13 cellular contexts compared by ENCODE assay signal in genomic region chr14:54709444-54709843, GRCh38.
DNase-seq lines count a peak whose midpoint lies in the region; ATAC-seq, FAIRE-seq and TF ChIP-seq lines count a peak whose summit lies in the region.
"Had no signal": no experiment of that assay in that cellular context is flagged by ENCODE, and none has a peak within 500 bp of the region (broad histone marks: within the 10 kb centered on the region; RNA-seq: fewer than 3 reads in every experiment).

No MANE protein-coding gene starts in this region.

- H3K79me2 ChIP-seq in PC-3 (ENCODE audit: low read length) = peaks cover 9% of the 10 kb centered on the region

- H3F3A ChIP-seq in PC-3 (ENCODE audit: low read length, unreplicated experiment) = no peaks in the 10 kb centered on the region

- TF ChIP-seq RAD21 in liver (IDR thresholded peaks at IDR 0.05) = no peak

- ATAC-seq in GM19467 (IDR thresholded peaks at IDR 0.05; ENCODE audit: unreplicated experiment) (peak; percentile 65), HG03097 (IDR thresholded peaks at IDR 0.05; ENCODE audit: low FRiP score, unreplicated experiment) (peak; percentile 85), PC-3 (no peak)
- ATAC-seq: naive thymus-derived CD4-positive, alpha-beta T cell had no signal

- TF ChIP-seq CTCF in liver (IDR thresholded peaks at IDR 0.05; ENCODE audit: low read depth, low read length, missing input control) (no peak), PC-3 (conservative IDR thresholded peaks at IDR 0.05; ENCODE audit: low read depth, low read length) (no peak)

- H2AFZ ChIP-seq in PC-3 (ENCODE audit: low read length) = no peak overlapping the region

- H3K9me2 ChIP-seq in PC-3 (replicated peaks; ENCODE audit: low read length) = no peaks in the 10 kb centered on the region

- H3K9ac ChIP-seq in liver (ENCODE audit: low read depth in 1 of 2, low read length in 2 of 2) = no peak overlapping the region
- no peak overlapping the region for H3K9ac ChIP-seq in PC-3 (ENCODE audit: low read length)

- POLR2A ChIA-PET in PC-3 (lab: Charles Lee; ENCODE audit: unreplicated experiment) = no interaction called here

- H3K4me3 ChIP-seq in liver (ENCODE audit: low read depth in 1 of 3, low read length in 3 of 3) (no peak overlapping the region), PC-3 (ENCODE audit: low read length) (no peak overlapping the region)
- H3K4me3 ChIP-seq: SK-N-MC had no signal

- intact Hi-C loops in PC-3 (cut with micrococcal nuclease) = no loop called here

- peak; percentile 76 for FAIRE-seq in GM18507 (lab: Jason Lieb, UNC)
- FAIRE-seq: colon had no signal

- H3K27ac ChIP-seq in liver (ENCODE audit: low read depth in 1 of 2, low read length in 2 of 2) (peak overlapping the region; percentile 1 to 50), PC-3 (ENCODE audit: low read length) (no peak overlapping the region)
- H3K27ac ChIP-seq: SK-N-MC had no signal

- WGBS in liver = 68% methylated on average over 2 of the region's 2 CpGs

- BruUV-seq in PC-3 (replicated peaks; lab: Mats Ljungman, UMichigan) = no TSS peak

- DNase-seq in GM18507 (ENCODE audit: extremely low spot score, insufficient read length, low read depth) = peak; percentile 29
- no peak for DNase-seq in NK-92 treated with Interleukin-12 subunit alpha and Interleukin-12 subunit beta, amount 100 ng/mL, for 24 hours (lab: John Stamatoyannopoulos, UW)
- DNase-seq in PC-3 = no peak
- no peak for DNase-seq in activated CD4-positive, alpha-beta T cell treated with anti-CD3 and anti-CD28 coated beads, Interleukin-2, amount 50 U/mL, for 48 hours
- DNase-seq in hypothalamus (lab: John Stamatoyannopoulos, UW) = no peak
- DNase-seq: glutamatergic neuron; naive thymus-derived CD4-positive, alpha-beta T cell; NCI-H1694 had no signal

- H3K4me2 ChIP-seq in PC-3 (ENCODE audit: low read length) = no peak overlapping the region

- no peaks in the 10 kb centered on the region for H4K20me1 ChIP-seq in PC-3 (ENCODE audit: low read length)

- H3K27me3 ChIP-seq in liver (ENCODE audit: control insufficient read depth in 4 of 4, insufficient read depth in 4 of 4, low read length in 3 of 4) = no peaks in the 10 kb centered on the region
- H3K27me3 ChIP-seq in PC-3 (ENCODE audit: low read length) = no peaks in the 10 kb centered on the region

- CTCF ChIA-PET in PC-3 (lab: Charles Lee) = no interaction called here

- H3K9me3 ChIP-seq in liver (ENCODE audit: control insufficient read depth in 4 of 4, low read length in 3 of 4) (no peaks in the 10 kb centered on the region), PC-3 (ENCODE audit: low read length) (no peaks in the 10 kb centered on the region)

- no peaks in the 10 kb centered on the region for H3K36me3 ChIP-seq in liver (ENCODE audit: control insufficient read depth in 4 of 4, insufficient read depth in 3 of 4, low read depth in 1 of 4, low read length in 3 of 4)
- no peaks in the 10 kb centered on the region for H3K36me3 ChIP-seq in PC-3 (ENCODE audit: low read depth, low read length)

- peaks cover 12 to 69% (median 51%) of the 10 kb centered on the region in 4 donors for H3K4me1 ChIP-seq in liver (ENCODE audit: control insufficient read depth in 4 of 4, insufficient read depth in 4 of 4, low read length in 3 of 4)
- H3K4me1 ChIP-seq in PC-3 (ENCODE audit: insufficient read depth, low read length) = peaks cover 9% of the 10 kb centered on the region

TF ChIP-seq in liver, 16 proteins besides CTCF, POLR2A, EP300 and RAD21:
- TF ChIP-seq SP1 (IDR thresholded peaks at IDR 0.05) (no peak), ZBTB33 (IDR thresholded peaks at IDR 0.05) (no peak), FOXA2 (IDR thresholded peaks at IDR 0.05) (no peak), NR2F2 (IDR thresholded peaks at IDR 0.05) (no peak), REST (IDR thresholded peaks at IDR 0.05) (no peak), MAX (IDR thresholded peaks at IDR 0.05) (no peak), GABPA (IDR thresholded peaks at IDR 0.05 in 1 of 2, conservative IDR thresholded peaks at IDR 0.05 in 1 of 2) (no peak), HNF4A (conservative IDR thresholded peaks at IDR 0.05) (no peak), TAF1 (conservative IDR thresholded peaks at IDR 0.05) (no peak), ATF3 (IDR thresholded peaks at IDR 0.05) (no peak), FOXA1 (IDR thresholded peaks at IDR 0.05) (no peak), RXRA (IDR thresholded peaks at IDR 0.05) (no peak), EGR1 (IDR thresholded peaks at IDR 0.05; ENCODE audit: low read depth in 2 of 2) (no peak), YY1 (IDR thresholded peaks at IDR 0.05) (no peak)
